ENCODE assay signal across 20 cellular contexts in the genomic region with DNA sequence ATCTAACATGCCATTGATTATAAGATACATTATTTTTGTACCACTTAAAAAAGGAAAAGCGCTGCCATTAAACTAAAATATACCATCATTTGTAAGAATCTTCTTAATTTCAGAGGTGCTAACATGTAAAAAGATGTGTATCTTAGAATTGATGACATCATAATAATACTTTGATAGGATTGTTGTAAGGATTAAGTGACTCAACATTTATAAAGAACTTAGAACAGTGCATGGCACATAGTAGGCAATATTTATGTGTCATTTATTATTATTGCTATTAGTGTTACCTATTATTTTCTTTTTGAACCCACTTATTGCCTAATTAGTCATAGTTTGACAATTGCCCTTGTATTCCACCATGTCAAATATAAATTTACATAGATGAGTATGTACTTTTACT. TPM values are rescaled to one million over a fixed set of nuclear protein-coding genes. Genes with fewer than 3 reads are reported as not detected.
DNase-seq lines count a peak whose midpoint lies in the region; ATAC-seq and TF ChIP-seq lines count a peak whose summit lies in the region.
"Had no signal": no experiment of that assay in that cellular context is flagged by ENCODE, and none has a peak within 500 bp of the region (broad histone marks: within the 10 kb centered on the region; RNA-seq: fewer than 3 reads in every experiment).

No MANE protein-coding gene starts in this region.

- H3K9me3 ChIP-seq in HEK293 (ENCODE audit: control insufficient read depth, insufficient read depth, low read depth, low read length): no peaks in the 10 kb centered on the region
- no peaks in the 10 kb centered on the region for H3K9me3 ChIP-seq in gastroesophageal sphincter
- H3K9me3 ChIP-seq: SJSA1 had no signal

- ATAC-seq in activated T-cell treated with anti-CD3 and anti-CD28 coated beads, Interleukin-2, amount 50 U/mL, for 72 hours (replicated peaks in 1 of 2): no peak
- ATAC-seq in activated T-cell treated with anti-CD3 and anti-CD28 coated beads, Interleukin-2, amount 50 U/mL, for 4 hours: no peak
- ATAC-seq in naive thymus-derived CD8-positive, alpha-beta T cell: no peak
- no peak for ATAC-seq in gastroesophageal sphincter
- ATAC-seq: Right ventricle myocardium inferior had no signal

- peaks cover 19% of the 10 kb centered on the region; the same call in 1 of the 2 replicates for H3K4me1 ChIP-seq in HEK293 (ENCODE audit: control insufficient read depth, insufficient read depth, low read length)
- H3K4me1 ChIP-seq in gastroesophageal sphincter: peaks cover 4 to 67% (median 23%) of the 10 kb centered on the region in 3 donors

- no peaks in the 10 kb centered on the region for H3K9me3 Mint-ChIP-seq in activated T-cell treated with anti-CD3 and anti-CD28 coated beads, Interleukin-2, amount 50 U/mL, for 72 hours
- no peaks in the 10 kb centered on the region for H3K9me3 Mint-ChIP-seq in activated T-cell treated with anti-CD3 and anti-CD28 coated beads, Interleukin-2, amount 50 U/mL, for 4 hours
- H3K9me3 Mint-ChIP-seq in naive thymus-derived CD8-positive, alpha-beta T cell: no peaks in the 10 kb centered on the region
- H3K9me3 Mint-ChIP-seq: HFFc6 had no signal

- H3K4me3 Mint-ChIP-seq in activated T-cell treated with anti-CD3 and anti-CD28 coated beads, Interleukin-2, amount 50 U/mL, for 72 hours: no peak overlapping the region
- H3K4me3 Mint-ChIP-seq in activated T-cell treated with anti-CD3 and anti-CD28 coated beads, Interleukin-2, amount 50 U/mL, for 4 hours: no peak overlapping the region
- no peak overlapping the region for H3K4me3 Mint-ChIP-seq in naive thymus-derived CD8-positive, alpha-beta T cell
- H3K4me3 Mint-ChIP-seq: HFFc6 had no signal

- TF ChIP-seq POLR2A in gastroesophageal sphincter (IDR thresholded peaks at IDR 0.05): no peak

- H3K27ac Mint-ChIP-seq in activated T-cell treated with anti-CD3 and anti-CD28 coated beads, Interleukin-2, amount 50 U/mL, for 72 hours: peak overlapping the region; percentile 38
- H3K27ac Mint-ChIP-seq in naive thymus-derived CD8-positive, alpha-beta T cell: peak overlapping the region in 8 of 10 donors; percentile 89 to 97 (median 95)
- H3K27ac Mint-ChIP-seq: HFFc6 had no signal

- peaks cover 81% of the 10 kb centered on the region for H3K4me1 Mint-ChIP-seq in activated T-cell treated with anti-CD3 and anti-CD28 coated beads, Interleukin-2, amount 50 U/mL, for 72 hours (ENCODE audit: low read depth)
- H3K4me1 Mint-ChIP-seq in activated T-cell treated with anti-CD3 and anti-CD28 coated beads, Interleukin-2, amount 50 U/mL, for 4 hours (ENCODE audit: low read depth): peaks cover 75% of the 10 kb centered on the region
- H3K4me1 Mint-ChIP-seq in naive thymus-derived CD8-positive, alpha-beta T cell: peaks cover 20 to 93% (median 80%) of the 10 kb centered on the region in 4 donors

- no peaks in the 10 kb centered on the region for H3K27me3 Mint-ChIP-seq in activated T-cell treated with anti-CD3 and anti-CD28 coated beads, Interleukin-2, amount 50 U/mL, for 72 hours (ENCODE audit: low read depth)
- no peaks in the 10 kb centered on the region for H3K27me3 Mint-ChIP-seq in activated T-cell treated with anti-CD3 and anti-CD28 coated beads, Interleukin-2, amount 50 U/mL, for 4 hours (ENCODE audit: low read depth)
- H3K27me3 Mint-ChIP-seq in naive thymus-derived CD8-positive, alpha-beta T cell: no peaks in the 10 kb centered on the region

- H3K4me3 ChIP-seq in HEK293 (ENCODE audit: low read depth, low read length) (no peak overlapping the region), gastroesophageal sphincter (no peak overlapping the region)
- H3K4me3 ChIP-seq: SJSA1 had no signal

- TF ChIP-seq CTCF in HEK293 (tag by site-specific recombination; IDR thresholded peaks at IDR 0.05) (no peak), gastroesophageal sphincter (IDR thresholded peaks at IDR 0.05) (no peak)

- H3K36me3 Mint-ChIP-seq in activated T-cell treated with anti-CD3 and anti-CD28 coated beads, Interleukin-2, amount 50 U/mL, for 72 hours (ENCODE audit: insufficient read depth in 2 of 2): peaks cover 0 to 29% of the 10 kb centered on the region in 2 donors
- peaks cover 15% of the 10 kb centered on the region for H3K36me3 Mint-ChIP-seq in activated T-cell treated with anti-CD3 and anti-CD28 coated beads, Interleukin-2, amount 50 U/mL, for 4 hours (ENCODE audit: insufficient read depth)
- H3K36me3 Mint-ChIP-seq in naive thymus-derived CD8-positive, alpha-beta T cell: peaks cover 5 to 43% (median 19%) of the 10 kb centered on the region in 3 donors

- CTCF ChIA-PET in HEK293 (lab: Yijun Ruan, JAX): interaction anchor here (1.3 kb wide), 1 partner anchor 332 kb away, joined by 3 read pairs; no protein-coding TSS in a partner anchor

- no peaks in the 10 kb centered on the region for H3K27me3 ChIP-seq in gastroesophageal sphincter
- H3K27me3 ChIP-seq: SJSA1 had no signal

- no peak for TF ChIP-seq EP300 in gastroesophageal sphincter (IDR thresholded peaks at IDR 0.05)

- H3K36me3 ChIP-seq in HEK293 (ENCODE audit: control insufficient read depth in 2 of 2, insufficient read depth in 1 of 2, low read length in 2 of 2) (peaks cover 12 to 19% of the 10 kb centered on the region in 2 experiments), gastroesophageal sphincter (peaks cover 0 to 22% of the 10 kb centered on the region in 2 donors)

- POLR2A ChIA-PET in HEK293 (lab: Yijun Ruan, JAX): no interaction called here
- POLR2A ChIA-PET in naive thymus-derived CD8-positive, alpha-beta T cell (lab: Charles Lee): interaction anchor here (9.3 kb wide), 1 partner anchor 18 kb away, joined by 179 read pairs; the partner anchor contains the start of gene HIPK1

- H3K27ac ChIP-seq in HEK293 (ENCODE audit: extremely low read depth, low read depth, low read length): no peak overlapping the region
- no peak overlapping the region for H3K27ac ChIP-seq in gastroesophageal sphincter
- H3K27ac ChIP-seq: C4-2B, SJSA1 had no signal

- DNase-seq in activated T-cell treated with anti-CD3 and anti-CD28 coated beads, Interleukin-2, amount 50 U/mL, for 72 hours: no peak
- no peak for DNase-seq in activated T-cell treated with anti-CD3 and anti-CD28 coated beads, Interleukin-2, amount 50 U/mL, for 4 hours
- DNase-seq in naive thymus-derived CD8-positive, alpha-beta T cell: no peak
- no peak for DNase-seq in NCI-H1694 treated with DMSO at 0.1 percent for 48 hours (lab: John Stamatoyannopoulos, UW)
- DNase-seq: COR-L47, DMS79, H7, HFFc6, Kasumi-1, NCI-H1694, NCI-H2081 treated with DMSO at 0.1 percent for 48 hours, NCI-H2171 treated with DMSO at 0.1 percent for 48 hours, NCI-H446, NCI-H526, OCI-M1 had no signal

- WGBS in gastroesophageal sphincter (ENCODE audit: low coverage in 1 of 2), 2 donors: 93 to 100% methylated on average over 1 of the region's 1 CpG

TF ChIP-seq in HEK293, 187 proteins besides CTCF, POLR2A, EP300 and RAD21 (continues in another document):
- TF ChIP-seq ZNF548 (tag by site-specific recombination; IDR thresholded peaks at IDR 0.05) (no peak), KLF1 (tag by site-specific recombination; IDR thresholded peaks at IDR 0.05) (no peak), ZNF677 (tag by site-specific recombination; IDR thresholded peaks at IDR 0.05) (no peak), ZNF658 (tag by site-specific recombination; IDR thresholded peaks at IDR 0.05) (no peak), ZIC2 (tag by site-specific recombination; IDR thresholded peaks at IDR 0.05) (no peak), MYNN (tag by site-specific recombination; IDR thresholded peaks at IDR 0.05; ENCODE audit: borderline replicate concordance) (no peak), ATF2 (tag by site-specific recombination; IDR thresholded peaks at IDR 0.05; ENCODE audit: low read depth) (peak; percentile 90), ZNF629 (tag by site-specific recombination; IDR thresholded peaks at IDR 0.05) (peak; percentile 51), ZNF423 (tag by site-specific recombination; IDR thresholded peaks at IDR 0.05) (no peak)

RNA-seq across cellular contexts. Expression of gene HIPK1, which starts 21.8 kb away (rescaled TPM):
- 10 to 100 TPM; 74.4 to 75.6 TPM for total RNA-seq in activated T-cell treated with anti-CD3 and anti-CD28 coated beads, Interleukin-2, amount 50 U/mL, for 72 hours
- 10 to 100 TPM; 63.6 to 67.1 (median 63.6) TPM for total RNA-seq in activated T-cell treated with anti-CD3 and anti-CD28 coated beads, Interleukin-2, amount 50 U/mL, for 4 hours
- 100 to 1,000 TPM; 123 to 138 TPM for total RNA-seq in naive thymus-derived CD8-positive, alpha-beta T cell
- 10 to 100 TPM; 14.5 to 19.3 (median 17.5) TPM for polyA plus RNA-seq in naive thymus-derived CD8-positive, alpha-beta T cell
- 10 to 100 TPM; 64.8 to 92.3 (median 76.9) TPM for total RNA-seq in gastroesophageal sphincter

RNA-seq across cellular contexts. Expression of gene OLFML3, which starts 28.4 kb away (rescaled TPM):
- 1 to 10 TPM in 1 of 2 donors, under 1 TPM in 1; 0.90 to 1.0 TPM for total RNA-seq in activated T-cell treated with anti-CD3 and anti-CD28 coated beads, Interleukin-2, amount 50 U/mL, for 72 hours
- under 1 TPM; 0.15 to 0.21 (median 0.16) TPM for total RNA-seq in activated T-cell treated with anti-CD3 and anti-CD28 coated beads, Interleukin-2, amount 50 U/mL, for 4 hours
- under 1 TPM; 0.36 to 0.49 TPM for total RNA-seq in naive thymus-derived CD8-positive, alpha-beta T cell
- not detected for polyA plus RNA-seq in naive thymus-derived CD8-positive, alpha-beta T cell
- 100 to 1,000 TPM in 1 of 4 donors, 10 to 100 TPM in 3; 62.4 to 155 (median 65.5) TPM for total RNA-seq in gastroesophageal sphincter

RNA-seq across cellular contexts. Expression of gene DCLRE1B, which starts 45.8 kb away (rescaled TPM):
- 10 to 100 TPM; 13.8 to 17.8 TPM for total RNA-seq in activated T-cell treated with anti-CD3 and anti-CD28 coated beads, Interleukin-2, amount 50 U/mL, for 72 hours
- 10 to 100 TPM; 22.0 to 23.2 (median 22.2) TPM for total RNA-seq in activated T-cell treated with anti-CD3 and anti-CD28 coated beads, Interleukin-2, amount 50 U/mL, for 4 hours
- 1 to 10 TPM; 5.2 to 5.5 TPM for total RNA-seq in naive thymus-derived CD8-positive, alpha-beta T cell
- polyA plus RNA-seq in naive thymus-derived CD8-positive, alpha-beta T cell: 1 to 10 TPM; 3.7 to 5.2 (median 4.5) TPM
- total RNA-seq in gastroesophageal sphincter: 1 to 10 TPM; 3.2 to 9.2 (median 5.1) TPM

RNA-seq across cellular contexts. Expression of gene AP4B1, which starts 46.3 kb away (rescaled TPM):
- 10 to 100 TPM; 50.5 to 68.8 TPM for total RNA-seq in activated T-cell treated with anti-CD3 and anti-CD28 coated beads, Interleukin-2, amount 50 U/mL, for 72 hours
- 10 to 100 TPM; 32.2 to 36.3 (median 32.3) TPM for total RNA-seq in activated T-cell treated with anti-CD3 and anti-CD28 coated beads, Interleukin-2, amount 50 U/mL, for 4 hours
- 10 to 100 TPM; 65.1 to 75.2 TPM for total RNA-seq in naive thymus-derived CD8-positive, alpha-beta T cell
- 1 to 10 TPM; 7.9 to 9.6 (median 8.6) TPM for polyA plus RNA-seq in naive thymus-derived CD8-positive, alpha-beta T cell
- 10 to 100 TPM in 3 of 4 donors, 1 to 10 TPM in 1; 7.1 to 21.9 (median 12.6) TPM for total RNA-seq in gastroesophageal sphincter

Comparison
In these comparisons a context has a peak if more than half of its experiments do, and no peak if none do; other contexts are left out.
1. RNA of gene OLFML3, which starts 28.4 kb away (total RNA-seq): 62.4 to 155 TPM in gastroesophageal sphincter; 0.90 to 1.0 TPM in activated T-cell treated with anti-CD3 and anti-CD28 coated beads, Interleukin-2, amount 50 U/mL, for 72 hours, 0.36 to 0.49 TPM in naive thymus-derived CD8-positive, alpha-beta T cell and 0.15 to 0.21 TPM in activated T-cell treated with anti-CD3 and anti-CD28 coated beads, Interleukin-2, amount 50 U/mL, for 4 hours; every median in the first group is over 10 times any median in the second.